Comparison of ENCODE assay signal across 16 cellular contexts in the genomic region with DNA sequence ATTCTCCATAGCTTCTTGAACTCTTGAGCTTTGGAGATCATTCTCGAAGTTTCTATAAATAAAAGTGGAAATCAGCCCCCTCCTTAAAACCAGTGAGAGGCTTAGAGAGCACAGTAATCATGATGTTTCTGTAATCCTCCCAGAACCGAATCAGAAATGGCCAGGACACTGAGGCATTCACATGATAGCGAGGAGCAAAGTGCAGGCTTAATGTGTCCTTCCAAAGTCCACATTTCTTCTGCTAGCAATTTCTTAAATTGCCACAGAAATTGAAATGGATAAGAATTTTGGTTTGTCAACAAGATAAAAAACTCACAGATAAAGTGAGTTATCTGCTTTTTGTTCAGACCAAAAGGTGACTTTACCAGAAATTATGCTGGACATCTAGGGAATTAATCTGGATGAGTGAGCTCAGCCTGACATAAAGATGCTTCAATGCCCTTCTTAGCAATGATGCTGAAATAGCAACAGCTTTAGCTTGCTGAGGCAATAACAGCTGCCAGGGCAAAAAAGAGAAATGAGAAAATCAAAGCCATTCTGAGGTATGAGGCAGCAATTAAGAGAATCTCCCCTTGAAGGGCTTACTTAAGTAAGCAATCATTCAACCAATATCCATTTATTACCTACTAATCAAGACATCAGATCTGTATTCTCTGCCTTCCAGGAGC.
"Had no signal": no experiment of that assay in that cellular context is flagged by ENCODE, and none has a peak within 500 bp of the region (broad histone marks: within the 10 kb centered on the region; RNA-seq: fewer than 3 reads in every experiment).

No MANE protein-coding gene starts in this region.

- DNase-seq: activated CD4-positive, alpha-beta memory T cell treated with anti-CD3 and anti-CD28 coated beads for 36 hours; activated CD4-positive, alpha-beta T cell treated with anti-CD3 and anti-CD28 coated beads for 36 hours; activated T-cell treated with anti-CD3 and anti-CD28 coated beads for 4 hours; amniotic stem cell; dermis blood vessel endothelial cell; effector memory CD4-positive, alpha-beta T cell; mammary epithelial cell; midbrain; nucleus accumbens; stomach; T-helper 17 cell; testis; upper lobe of right lung had no signal

- H3K27me3 ChIP-seq: stomach, testis, upper lobe of right lung had no signal

- H3K4me3 ChIP-seq: esophagus muscularis mucosa, stomach, testis, upper lobe of right lung had no signal

- H3K27ac Mint-ChIP-seq: activated CD4-positive, alpha-beta memory T cell treated with anti-CD3 and anti-CD28 coated beads for 36 hours; activated CD4-positive, alpha-beta T cell treated with anti-CD3 and anti-CD28 coated beads for 36 hours; activated naive CD8-positive, alpha-beta T cell; nephron; T-helper 17 cell had no signal

- H3K4me1 Mint-ChIP-seq: activated CD4-positive, alpha-beta T cell treated with anti-CD3 and anti-CD28 coated beads for 36 hours; nephron had no signal

- H3K9me3 Mint-ChIP-seq: activated CD4-positive, alpha-beta memory T cell treated with anti-CD3 and anti-CD28 coated beads for 36 hours had no signal

- H3K36me3 ChIP-seq: esophagus muscularis mucosa, stomach, upper lobe of right lung had no signal

- ATAC-seq: activated CD4-positive, alpha-beta T cell treated with anti-CD3 and anti-CD28 coated beads for 36 hours; T-helper 17 cell; upper lobe of right lung had no signal

- H3K9me3 ChIP-seq: esophagus muscularis mucosa, stomach, testis, upper lobe of right lung had no signal

- H3K27ac ChIP-seq: esophagus muscularis mucosa, stomach, testis, upper lobe of right lung had no signal

- H3K4me3 Mint-ChIP-seq: activated CD4-positive, alpha-beta memory T cell treated with anti-CD3 and anti-CD28 coated beads for 36 hours; activated CD4-positive, alpha-beta T cell treated with anti-CD3 and anti-CD28 coated beads for 36 hours; activated naive CD8-positive, alpha-beta T cell; nephron; T-helper 17 cell had no signal

- H3K4me1 ChIP-seq: esophagus muscularis mucosa, stomach, testis, upper lobe of right lung had no signal

- H3K36me3 Mint-ChIP-seq: activated CD4-positive, alpha-beta memory T cell treated with anti-CD3 and anti-CD28 coated beads for 36 hours; activated naive CD8-positive, alpha-beta T cell had no signal
